ENCODE assay signal across 21 cellular contexts in the genomic region with DNA sequence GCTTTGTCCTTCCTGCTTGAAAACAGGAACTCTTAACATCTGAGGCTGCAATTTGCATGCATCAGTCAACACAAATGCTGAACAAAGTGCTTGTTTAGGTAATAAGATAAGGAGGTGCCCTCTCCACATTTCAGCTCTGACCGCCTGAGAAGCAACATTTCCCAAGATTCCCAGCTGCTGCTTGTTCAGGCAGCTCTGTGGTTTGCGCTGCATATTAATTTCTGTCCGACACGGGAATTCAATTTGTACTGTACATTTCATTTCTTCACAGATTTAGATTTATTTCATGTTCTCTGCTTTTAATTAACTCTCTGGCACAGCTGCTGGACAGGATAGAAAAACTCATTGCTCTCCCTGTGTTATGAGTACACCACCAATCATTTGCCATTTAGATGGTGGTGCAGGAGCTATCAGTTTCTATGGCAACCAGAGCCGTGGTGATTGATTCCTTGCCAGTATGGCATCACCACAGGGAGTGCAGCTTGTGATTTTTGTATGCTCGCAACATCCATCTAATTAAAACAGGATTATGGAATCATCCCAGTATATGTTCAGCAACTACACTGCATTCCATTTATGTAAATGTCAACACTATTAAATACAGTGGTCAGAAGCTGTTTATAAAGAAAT.
DNase-seq lines count a peak whose midpoint lies in the region; ATAC-seq and TF ChIP-seq lines count a peak whose summit lies in the region.
"Had no signal": no experiment of that assay in that cellular context is flagged by ENCODE, and none has a peak within 500 bp of the region (broad histone marks: within the 10 kb centered on the region; RNA-seq: fewer than 3 reads in every experiment).

No MANE protein-coding gene starts in this region.

- intact Hi-C loops in mammary epithelial cell (cut with micrococcal nuclease) = no loop called here

- H3K27ac ChIP-seq in mammary epithelial cell (ENCODE audit: insufficient read depth, low read depth, low read length) = no peak overlapping the region
- H3K27ac ChIP-seq: neutrophil, sigmoid colon, vagina, VCaP had no signal

- no peak overlapping the region for H2AFZ ChIP-seq in mammary epithelial cell (ENCODE audit: low read depth, low read length)

- no peak overlapping the region for H3K4me3 Mint-ChIP-seq in glutamatergic neuron (ENCODE audit: unreplicated experiment)
- H3K4me3 Mint-ChIP-seq: activated CD8-positive, alpha-beta T cell treated with anti-CD3 and anti-CD28 coated beads, Interleukin-2, amount 10 ng/mL, durations not matched to agents 7 days and 5 days; activated naive CD8-positive, alpha-beta T cell treated with anti-CD3 and anti-CD28 coated beads for 36 hours; activated T-cell treated with anti-CD3 and anti-CD28 coated beads, Interleukin-2, amount 50 U/mL, for 72 hours; effector memory CD8-positive, alpha-beta T cell had no signal

- H3K4me1 Mint-ChIP-seq in glutamatergic neuron (ENCODE audit: low read depth, unreplicated experiment) = peaks cover 12% of the 10 kb centered on the region
- H3K4me1 Mint-ChIP-seq: activated naive CD8-positive, alpha-beta T cell treated with anti-CD3 and anti-CD28 coated beads for 36 hours had no signal

- CTCF ChIA-PET in mammary epithelial cell (lab: Charles Lee; ENCODE audit: low non-redundant PET) = interaction anchor here (0.6 kb wide), 1 partner anchor 697 kb away, joined by 5 read pairs; no protein-coding TSS in a partner anchor

- no peak overlapping the region for H3K4me3 ChIP-seq in mammary epithelial cell (replicated peaks in 1 of 3; ENCODE audit: insufficient read depth in 1 of 3, low read depth in 2 of 3, low read length in 3 of 3)
- H3K4me3 ChIP-seq: sigmoid colon, vagina had no signal

- H4K20me1 ChIP-seq in mammary epithelial cell (ENCODE audit: insufficient read depth, low read length) = no peaks in the 10 kb centered on the region

- H3K36me3 Mint-ChIP-seq in glutamatergic neuron (ENCODE audit: unreplicated experiment) = no peaks in the 10 kb centered on the region
- H3K36me3 Mint-ChIP-seq: activated naive CD8-positive, alpha-beta T cell treated with anti-CD3 and anti-CD28 coated beads for 36 hours had no signal

- TF ChIP-seq CTCF in glutamatergic neuron (IDR thresholded peaks at IDR 0.05; ENCODE audit: partially characterized antibody, unreplicated experiment) (no peak), mammary epithelial cell (conservative IDR thresholded peaks at IDR 0.05 in 1 of 2, IDR thresholded peaks at IDR 0.05 in 1 of 2; ENCODE audit: extremely low read depth in 1 of 2, insufficient read depth in 1 of 2, low read depth in 1 of 2, low read length in 2 of 2) (no peak)

- no peak overlapping the region for H3K4me2 ChIP-seq in mammary epithelial cell (ENCODE audit: insufficient read depth, low read depth, low read length)

- H3K9me3 Mint-ChIP-seq in glutamatergic neuron (ENCODE audit: unreplicated experiment) = no peaks in the 10 kb centered on the region

- no TSS peak for BruUV-seq in mammary epithelial cell (replicated peaks; lab: Mats Ljungman, UMichigan)

- DNase-seq in A172 (ENCODE audit: low spot score) = peak; percentile 14
- DNase-seq in M059J (ENCODE audit: low read depth) = peak; percentile 50
- peak in 43 of 58 donors; percentile 0 to 72 (median 18) for DNase-seq in anterior cingulate cortex (lab: John Stamatoyannopoulos, UW)
- DNase-seq in glutamatergic neuron = peak; percentile 22
- DNase-seq in NCI-H2196 (lab: John Stamatoyannopoulos, UW; ENCODE audit: unreplicated experiment) = no peak
- no peak for DNase-seq in mammary epithelial cell
- DNase-seq: activated CD8-positive, alpha-beta T cell treated with anti-CD3 and anti-CD28 coated beads, Interleukin-2, amount 10 ng/mL, durations not matched to agents 7 days and 5 days; activated naive CD8-positive, alpha-beta T cell treated with anti-CD3 and anti-CD28 coated beads for 36 hours; activated T-cell treated with anti-CD3 and anti-CD28 coated beads, Interleukin-2, amount 50 U/mL, for 72 hours; central memory CD4-positive, alpha-beta T cell; effector memory CD8-positive, alpha-beta T cell; left colon; NCI-H2171 treated with DMSO at 0.1 percent for 48 hours; SHP77; sigmoid colon; T-helper 1 cell had no signal

- WGBS in mammary epithelial cell (ENCODE audit: low coverage, missing lambda C conversion rate) = 11% methylated on average over 6 of the region's 6 CpGs

- no peaks in the 10 kb centered on the region for H3K9me3 ChIP-seq in mammary epithelial cell (replicated peaks; ENCODE audit: insufficient read depth, low read length)
- H3K9me3 ChIP-seq: neutrophil, sigmoid colon, vagina had no signal

- H3K9ac ChIP-seq in mammary epithelial cell (ENCODE audit: insufficient read depth, low read length) = no peak overlapping the region

- dilution Hi-C loops in mammary epithelial cell (cut with HindIII; ENCODE audit: low sequenced_read_pairs) = no loop called here

- H3K36me3 ChIP-seq in mammary epithelial cell (ENCODE audit: insufficient read depth, low read length) = no peaks in the 10 kb centered on the region
- H3K36me3 ChIP-seq: neutrophil, sigmoid colon, vagina had no signal

- no peak for ATAC-seq in GM21737 (IDR thresholded peaks at IDR 0.05; ENCODE audit: unreplicated experiment)
- ATAC-seq in GM21390 (IDR thresholded peaks at IDR 0.05; ENCODE audit: unreplicated experiment) = no peak
- ATAC-seq: activated CD8-positive, alpha-beta T cell treated with anti-CD3 and anti-CD28 coated beads, Interleukin-2, amount 10 ng/mL, durations not matched to agents 7 days and 5 days; activated T-cell treated with anti-CD3 and anti-CD28 coated beads, Interleukin-2, amount 50 U/mL, for 72 hours; effector memory CD8-positive, alpha-beta T cell; left colon had no signal

- no peaks in the 10 kb centered on the region for H3K4me1 ChIP-seq in mammary epithelial cell (ENCODE audit: insufficient read depth, low read length)
- H3K4me1 ChIP-seq: sigmoid colon, vagina had no signal

- in situ Hi-C loops in mammary epithelial cell (cut with MboI; ENCODE audit: low sequenced_read_pairs in 2 of 2) = no loop called here

- no peaks in the 10 kb centered on the region for H3K27me3 Mint-ChIP-seq in glutamatergic neuron (ENCODE audit: unreplicated experiment)
- H3K27me3 Mint-ChIP-seq: activated naive CD8-positive, alpha-beta T cell treated with anti-CD3 and anti-CD28 coated beads for 36 hours; effector memory CD8-positive, alpha-beta T cell had no signal

- H3K79me2 ChIP-seq in mammary epithelial cell (ENCODE audit: insufficient read depth, low read length) = no peaks in the 10 kb centered on the region

- peaks cover 1% of the 10 kb centered on the region for H3K27me3 ChIP-seq in mammary epithelial cell (ENCODE audit: insufficient read depth, low read length)
- H3K27me3 ChIP-seq: neutrophil, sigmoid colon, vagina had no signal

- no peak overlapping the region for H3K27ac Mint-ChIP-seq in glutamatergic neuron (ENCODE audit: unreplicated experiment)
- H3K27ac Mint-ChIP-seq: activated CD8-positive, alpha-beta T cell treated with anti-CD3 and anti-CD28 coated beads, Interleukin-2, amount 10 ng/mL, durations not matched to agents 7 days and 5 days; activated naive CD8-positive, alpha-beta T cell treated with anti-CD3 and anti-CD28 coated beads for 36 hours; activated T-cell treated with anti-CD3 and anti-CD28 coated beads, Interleukin-2, amount 50 U/mL, for 72 hours; effector memory CD8-positive, alpha-beta T cell had no signal

Comparison
In these comparisons a context has a peak if more than half of its experiments do, and no peak if none do; other contexts are left out.
1. DNase-seq: peak in A172 (single experiment), M059J (single experiment), anterior cingulate cortex (43 of 58) and glutamatergic neuron (single experiment); none in NCI-H2196 (single experiment) and mammary epithelial cell (single experiment).